In genomic region chr21:38293113-38293512, GRCh38 we compare ENCODE assay signal across 23 cellular contexts. TPM values are rescaled to one million over a fixed set of nuclear protein-coding genes. Genes with fewer than 3 reads are reported as not detected.
DNase-seq lines count a peak whose midpoint lies in the region; ATAC-seq and TF ChIP-seq lines count a peak whose summit lies in the region.
"Had no signal": no experiment of that assay in that cellular context is flagged by ENCODE, and none has a peak within 500 bp of the region (broad histone marks: within the 10 kb centered on the region; RNA-seq: fewer than 3 reads in every experiment).

No MANE protein-coding gene starts in this region.

- no peaks in the 10 kb centered on the region for H3K9me3 ChIP-seq in RWPE2 (ENCODE audit: severe bottlenecking)
- H3K9me3 ChIP-seq in left lung: no peaks in the 10 kb centered on the region
- no peaks in the 10 kb centered on the region for H3K9me3 ChIP-seq in spleen
- H3K9me3 ChIP-seq in uterus: no peaks in the 10 kb centered on the region
- H3K9me3 ChIP-seq: adrenal gland, breast epithelium, heart left ventricle, sigmoid colon had no signal

- 79 to 89% (median 87%) methylated on average over 5 of the region's 5 CpGs for WGBS in spleen, 5 donors

- H3K4me3 ChIP-seq in RWPE2 (ENCODE audit: severe bottlenecking) (no peak overlapping the region), left lung (no peak overlapping the region), spleen (no peak overlapping the region), uterus (no peak overlapping the region)
- H3K4me3 ChIP-seq: adrenal gland, breast epithelium, coronary artery, heart left ventricle, sigmoid colon had no signal

- intact Hi-C loops in left lung (cut with DNase I): no loop called here
- intact Hi-C loops in spleen (cut with DNase I; ENCODE audit: low total_unique reads): no loop called here
- intact Hi-C loops in uterus (cut with DNase I; ENCODE audit: low total_unique reads): no loop called here

- TF ChIP-seq POLR2A in spleen (IDR thresholded peaks at IDR 0.05) (no peak), uterus (IDR thresholded peaks at IDR 0.05) (no peak)

- TF ChIP-seq CTCF in RWPE2 (IDR thresholded peaks at IDR 0.05; ENCODE audit: poor library complexity, severe bottlenecking): no peak
- TF ChIP-seq CTCF in left lung (IDR thresholded peaks at IDR 0.05): no peak
- no peak for TF ChIP-seq CTCF in spleen (IDR thresholded peaks at IDR 0.05 in 8 of 11, conservative IDR thresholded peaks at IDR 0.05 in 3 of 11)
- no peak for TF ChIP-seq CTCF in uterus (IDR thresholded peaks at IDR 0.05)

- H3K36me3 ChIP-seq in RWPE2 (ENCODE audit: low read depth) (peaks cover 4% of the 10 kb centered on the region; the same call in 1 of the 2 replicates), left lung (peaks cover 0 to 5% of the 10 kb centered on the region in 2 donors), spleen (no peaks in the 10 kb centered on the region), uterus (no peaks in the 10 kb centered on the region)
- H3K36me3 ChIP-seq: adrenal gland, breast epithelium, heart left ventricle, sigmoid colon had no signal

- H3K4me1 ChIP-seq in RWPE2 (ENCODE audit: insufficient read depth, poor library complexity, severe bottlenecking): peaks cover 75% of the 10 kb centered on the region
- peaks cover 38 to 98% of the 10 kb centered on the region in 2 donors for H3K4me1 ChIP-seq in left lung
- peaks cover 5 to 58% (median 24%) of the 10 kb centered on the region in 6 donors for H3K4me1 ChIP-seq in spleen
- no peaks in the 10 kb centered on the region for H3K4me1 ChIP-seq in uterus
- H3K4me1 ChIP-seq: breast epithelium, parathyroid adenoma had no signal

- DNase-seq in NCI-H510A treated with DMSO at 0.1 percent for 48 hours (lab: John Stamatoyannopoulos, UW) (peak; percentile 7), NCI-H510A (lab: John Stamatoyannopoulos, UW) (no peak), RWPE2 (ENCODE audit: low spot score) (no peak), left lung (no peak), spleen (no peak), NCI-H187 treated with DMSO at 0.1 percent for 48 hours (lab: John Stamatoyannopoulos, UW) (no peak), uterus (no peak)
- DNase-seq: ACHN; activated B cell treated with CpG ODN at 0.5 μM for 24 hours; activated CD4-positive, alpha-beta memory T cell treated with anti-CD3 and anti-CD28 coated beads for 36 hours; activated gamma-delta T cell treated with Interleukin-2 at 50 U/mL for 16 hours; NCI-H1048; NCI-H2227 treated with DMSO at 0.1 percent for 48 hours; sigmoid colon; T-helper 9 cell had no signal

- H3K27ac ChIP-seq in RWPE2 (ENCODE audit: poor library complexity, severe bottlenecking): peak overlapping the region; percentile 98
- peak overlapping the region; percentile 27 to 88 for H3K27ac ChIP-seq in left lung
- peak overlapping the region in 5 of 8 donors; percentile 10 to 91 (median 55) for H3K27ac ChIP-seq in spleen
- H3K27ac ChIP-seq in uterus: no peak overlapping the region
- H3K27ac ChIP-seq: breast epithelium, C4-2B, coronary artery, heart left ventricle, parathyroid adenoma, sigmoid colon had no signal

- H3K27me3 ChIP-seq in RWPE2 (ENCODE audit: insufficient read depth, poor library complexity, severe bottlenecking): no peaks in the 10 kb centered on the region
- H3K27me3 ChIP-seq in left lung: no peaks in the 10 kb centered on the region
- H3K27me3 ChIP-seq in spleen (replicated peaks in 1 of 7): peaks cover 0 to 4% (median 0%) of the 10 kb centered on the region in 7 donors
- H3K27me3 ChIP-seq in uterus: no peaks in the 10 kb centered on the region
- H3K27me3 ChIP-seq: adrenal gland, breast epithelium, heart left ventricle had no signal

- ATAC-seq in RWPE2 (ENCODE audit: low read depth) (no peak), left lung (peak; percentile 53), HG03457 (IDR thresholded peaks at IDR 0.05; ENCODE audit: unreplicated experiment) (no peak)
- ATAC-seq: heart left ventricle, SK-N-SH treated with all-trans-retinoic acid at 6 μM for 48 hours had no signal

RNA-seq across cellular contexts. Expression of gene KCNJ15, which starts 36.3 kb away (rescaled TPM):
- total RNA-seq in left lung: 100 to 1,000 TPM in 1 of 2 donors, 10 to 100 TPM in 1; 87.3 to 103 TPM
- 10 to 100 TPM in 6 of 7 donors, 1 to 10 TPM in 1; 8.9 to 45.6 (median 20.6) TPM for total RNA-seq in spleen
- polyA plus RNA-seq in spleen: 1 to 10 TPM in 2 of 3 donors, under 1 TPM in 1; 0.27 to 2.1 (median 1.3) TPM
- 1 to 10 TPM in 1 of 4 donors, under 1 TPM in 3; 0.21 to 1.1 (median 0.28) TPM for total RNA-seq in uterus
- total RNA-seq: activated B cell treated with CpG ODN at 0.5 μM for 24 hours had no signal

Comparison
In these comparisons a context has a peak if more than half of its experiments do, and no peak if none do; other contexts are left out.
1. H3K27ac ChIP-seq: peak in RWPE2 (single experiment), left lung (2 of 2) and spleen (5 of 8); none in uterus (0 of 2).
2. RNA of gene KCNJ15, which starts 36.3 kb away (total RNA-seq): 87.3 to 103 TPM in left lung and 8.9 to 45.6 TPM in spleen; 0.21 to 1.1 TPM in uterus; every median in the first group is over 4 times any median in the second.